ENCODE assay signal across 26 cellular contexts in genomic region chrX:34555481-34555880, GRCh38.
"Had no signal": no experiment of that assay in that cellular context is flagged by ENCODE, and none has a peak within 500 bp of the region (broad histone marks: within the 10 kb centered on the region; RNA-seq: fewer than 3 reads in every experiment).

No MANE protein-coding gene starts in this region.

- H3K27me3 ChIP-seq: esophagus squamous epithelium, gastrocnemius medialis, hepatocyte, left lung had no signal

- H3K4me2 ChIP-seq: hepatocyte had no signal

- H3K79me2 ChIP-seq: hepatocyte had no signal

- H3K36me3 ChIP-seq: esophagus squamous epithelium, gastrocnemius medialis, heart left ventricle, left lung, lower lobe of right lung had no signal

- DNase-seq: cortex of kidney; effector CD8-positive, alpha-beta T cell; effector memory CD8-positive, alpha-beta T cell; endodermal cell; erythroblast; esophagus squamous epithelium; foreskin fibroblast; foreskin melanocyte; gastrocnemius medialis; heart left ventricle; hypothalamus; immature natural killer cell; islet precursor cell; kidney; kidney glomerular epithelial cell; left lung; left ventricle myocardium superior; lower lobe of right lung; mesenchymal stem cell; mucosa of descending colon; naive B cell; naive thymus-derived CD8-positive, alpha-beta T cell had no signal

- H3K4me1 ChIP-seq: esophagus squamous epithelium, gastrocnemius medialis, heart left ventricle, left lung, lower lobe of right lung had no signal

- H3K9me3 ChIP-seq: esophagus squamous epithelium, gastrocnemius medialis, heart left ventricle, left lung, lower lobe of right lung, mucosa of descending colon had no signal

- FAIRE-seq: endometrium, kidney had no signal

- H3K4me3 ChIP-seq: esophagus squamous epithelium, gastrocnemius medialis, heart left ventricle, hepatocyte, left lung, lower lobe of right lung, mucosa of descending colon had no signal

- H2AFZ ChIP-seq: hepatocyte had no signal

- ATAC-seq: effector memory CD8-positive, alpha-beta T cell; esophagus mucosa; gastrocnemius medialis; heart left ventricle; left lung; left ventricle myocardium superior; lower lobe of right lung; mucosa of descending colon; naive thymus-derived CD8-positive, alpha-beta T cell had no signal

- H3K27ac ChIP-seq: epithelial cell of prostate, esophagus squamous epithelium, gastrocnemius medialis, heart left ventricle, hepatocyte, left lung, lower lobe of right lung had no signal
